In the genomic region with DNA sequence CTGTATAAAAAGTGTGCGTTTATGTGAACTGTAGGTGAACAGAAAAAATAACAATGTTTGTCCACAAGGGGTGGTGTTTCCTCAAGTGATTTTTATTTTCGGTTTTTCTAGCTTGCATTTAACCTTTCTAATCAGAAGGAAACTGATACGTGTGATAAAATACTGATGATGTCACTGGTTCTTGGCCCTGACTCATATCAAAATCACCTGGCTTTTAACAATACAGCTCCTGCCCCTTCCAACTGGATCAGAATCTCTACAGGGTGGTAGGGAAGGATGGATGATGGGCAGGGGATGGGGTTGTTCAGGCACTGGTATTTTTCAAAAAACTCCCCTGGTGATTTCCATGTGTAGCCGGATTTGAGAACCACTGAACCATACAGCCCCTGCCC, we compare ENCODE assay signal across 8 cellular contexts. TPM values are rescaled to one million over a fixed set of nuclear protein-coding genes. Genes with fewer than 3 reads are reported as not detected.
DNase-seq lines count a peak whose midpoint lies in the region; ATAC-seq, FAIRE-seq and TF ChIP-seq lines count a peak whose summit lies in the region.

No MANE protein-coding gene starts in this region.

- ATAC-seq in GM18870 (IDR thresholded peaks at IDR 0.05; ENCODE audit: unreplicated experiment) (peak; percentile 55), memory B cell (ENCODE audit: low read depth) (peak; percentile 89), GM18519 (IDR thresholded peaks at IDR 0.05; ENCODE audit: low FRiP score, unreplicated experiment) (no peak)

- H3K23ac ChIP-seq in mesenchymal stem cell (ENCODE audit: low read length in 2 of 2) = no peak overlapping the region

- H3K36me3 Mint-ChIP-seq in CD14-positive monocyte (peaks cover 0 to 3% of the 10 kb centered on the region in 2 donors), astrocyte (ENCODE audit: low read depth, unreplicated experiment) (no peaks in the 10 kb centered on the region), memory B cell (no peaks in the 10 kb centered on the region)

- H3K9me3 Mint-ChIP-seq in CD14-positive monocyte (peaks cover 0 to 3% (median 0%) of the 10 kb centered on the region in 7 donors), astrocyte (ENCODE audit: unreplicated experiment) (peaks cover 3% of the 10 kb centered on the region), memory B cell (no peaks in the 10 kb centered on the region)

- WGBS in mesenchymal stem cell = 45% methylated on average over 1 of the region's 4 CpGs

- in situ Hi-C loops in KBM-7 (cut with MboI; ENCODE audit: low pct_unique_long_range_greater_than_20kb, low sequenced_read_pairs) = no loop called here

- H3K27me3 Mint-ChIP-seq in CD14-positive monocyte (ENCODE audit: low read depth in 3 of 3) = peaks cover 3 to 7% (median 3%) of the 10 kb centered on the region in 3 donors
- H3K27me3 Mint-ChIP-seq in astrocyte (ENCODE audit: low read depth, unreplicated experiment) = peaks cover 12% of the 10 kb centered on the region
- peaks cover 4% of the 10 kb centered on the region for H3K27me3 Mint-ChIP-seq in memory B cell

- no peak overlapping the region for H3K18ac ChIP-seq in mesenchymal stem cell (ENCODE audit: low read depth in 1 of 2, low read length in 2 of 2)

- no peak overlapping the region for H2BK120ac ChIP-seq in mesenchymal stem cell (ENCODE audit: low read depth, low read length)

- H2AK5ac ChIP-seq in mesenchymal stem cell (ENCODE audit: low read length, severe bottlenecking) = no peak overlapping the region

- H3K79me1 ChIP-seq in mesenchymal stem cell (replicated peaks; ENCODE audit: low read length, poor library complexity, severe bottlenecking) = no peaks in the 10 kb centered on the region

- H4K20me1 ChIP-seq in astrocyte (ENCODE audit: insufficient read depth, low read length) = no peaks in the 10 kb centered on the region

- no peak overlapping the region for H4K8ac ChIP-seq in mesenchymal stem cell (ENCODE audit: low read length)

- H3K4me2 ChIP-seq in astrocyte (ENCODE audit: low read length) (peak overlapping the region; percentile 40), mesenchymal stem cell (ENCODE audit: low read length, poor library complexity, severe bottlenecking) (no peak overlapping the region)

- H3K27ac Mint-ChIP-seq in CD14-positive monocyte (no peak overlapping the region), astrocyte (ENCODE audit: unreplicated experiment) (no peak overlapping the region), memory B cell (no peak overlapping the region)

- no peaks in the 10 kb centered on the region for H3K9me3 ChIP-seq in astrocyte (ENCODE audit: insufficient read depth, low read depth, low read length)
- H3K9me3 ChIP-seq in mesenchymal stem cell (ENCODE audit: control insufficient read depth, low read length) = peaks cover 10% of the 10 kb centered on the region

- no peak overlapping the region for H3K4ac ChIP-seq in mesenchymal stem cell (ENCODE audit: low read depth in 1 of 2, low read length in 2 of 2)

- intact Hi-C loops in CD14-positive monocyte (cut with micrococcal nuclease) = loop anchor here (5.0 kb wide), 1 partner anchor 89 kb away; no protein-coding TSS in a partner anchor

- no peak overlapping the region for H3K14ac ChIP-seq in mesenchymal stem cell (ENCODE audit: low read length in 2 of 2)

- TF ChIP-seq CTCF in CD14-positive monocyte (IDR thresholded peaks at IDR 0.05) (peak; percentile 81), HL-60 (IDR thresholded peaks at IDR 0.05; ENCODE audit: insufficient read depth, low read length) (peak; percentile 46), astrocyte (IDR thresholded peaks at IDR 0.05; ENCODE audit: insufficient read depth, low read depth, low read length) (peak; percentile 48)

- H3K4me1 Mint-ChIP-seq in CD14-positive monocyte = peaks cover 46% of the 10 kb centered on the region
- H3K4me1 Mint-ChIP-seq in astrocyte (ENCODE audit: low read depth, unreplicated experiment) = peaks cover 2% of the 10 kb centered on the region
- H3K4me1 Mint-ChIP-seq in memory B cell = peaks cover 6% of the 10 kb centered on the region

- H3K9ac ChIP-seq in astrocyte (ENCODE audit: low read length) (no peak overlapping the region), mesenchymal stem cell (ENCODE audit: low read length) (no peak overlapping the region)

- no peak overlapping the region for H2BK12ac ChIP-seq in mesenchymal stem cell (ENCODE audit: low read length in 2 of 2)

- no peak overlapping the region for H4K91ac ChIP-seq in mesenchymal stem cell (ENCODE audit: low read length)

- H3K27ac ChIP-seq in HL-60 (replicated peaks) = no peak overlapping the region
- H3K27ac ChIP-seq in astrocyte (ENCODE audit: low read depth, low read length) = no peak overlapping the region
- no peak overlapping the region for H3K27ac ChIP-seq in mesenchymal stem cell (ENCODE audit: low read length, poor library complexity, severe bottlenecking)

- no peaks in the 10 kb centered on the region for H3K79me2 ChIP-seq in astrocyte (ENCODE audit: insufficient read depth, low read length)

- H2AFZ ChIP-seq in astrocyte (ENCODE audit: low read depth, low read length) = no peak overlapping the region
- H2AFZ ChIP-seq in mesenchymal stem cell (ENCODE audit: low read depth, low read length) = no peak overlapping the region

- DNase-seq in CD14-positive monocyte (ENCODE audit: low spot score) (no peak), HL-60 (ENCODE audit: low read depth in 1 of 2, low spot score in 1 of 2) (peak in 1 of 2 experiments; percentile 11), astrocyte (ENCODE audit: low read depth) (no peak), memory B cell (ENCODE audit: low spot score in 2 of 2) (peak in 1 of 2 donors; percentile 9), mesenchymal stem cell (no peak), KBM-7 (no peak)

- H3K4me1 ChIP-seq in astrocyte (ENCODE audit: insufficient read depth, low read length) (no peaks in the 10 kb centered on the region), mesenchymal stem cell (ENCODE audit: control insufficient read depth, insufficient read depth, low read depth, low read length) (no peaks in the 10 kb centered on the region)

- H3K36me3 ChIP-seq in astrocyte (ENCODE audit: insufficient read depth, low read length) (no peaks in the 10 kb centered on the region), mesenchymal stem cell (ENCODE audit: control insufficient read depth in 1 of 2, insufficient read depth in 2 of 2, low read depth in 1 of 2, low read length in 2 of 2) (no peaks in the 10 kb centered on the region)

- H3K4me3 ChIP-seq in HL-60 (replicated peaks; ENCODE audit: insufficient read depth, low read length) = no peak overlapping the region
- H3K4me3 ChIP-seq in astrocyte (ENCODE audit: insufficient read depth, low read depth, low read length) = no peak overlapping the region
- H3K4me3 ChIP-seq in mesenchymal stem cell (ENCODE audit: insufficient read depth in 1 of 2, low read depth in 1 of 2, low read length in 2 of 2) = no peak overlapping the region

- no peak overlapping the region for H2BK15ac ChIP-seq in mesenchymal stem cell (ENCODE audit: low read depth, poor library complexity, severe bottlenecking)

- peak overlapping the region in 1 of 2 donors; percentile 42 for H3K4me3 Mint-ChIP-seq in CD14-positive monocyte
- H3K4me3 Mint-ChIP-seq in astrocyte (ENCODE audit: unreplicated experiment) = no peak overlapping the region
- H3K4me3 Mint-ChIP-seq in memory B cell = peak overlapping the region; percentile 5

- H3K27me3 ChIP-seq in HL-60 (ENCODE audit: insufficient read depth, poor library complexity, severe bottlenecking) (no peaks in the 10 kb centered on the region), astrocyte (ENCODE audit: insufficient read depth, low read length) (no peaks in the 10 kb centered on the region), mesenchymal stem cell (ENCODE audit: control insufficient read depth in 1 of 2, insufficient read depth in 1 of 2, low read length in 2 of 2) (peaks cover 0 to 64% of the 10 kb centered on the region in 2 experiments)

- no peak overlapping the region for H2BK5ac ChIP-seq in mesenchymal stem cell (ENCODE audit: low read depth, low read length, poor library complexity, severe bottlenecking)

- no peak for FAIRE-seq in astrocyte (lab: Jason Lieb, UNC)

RNA-seq across cellular contexts. Expression of a gene that starts 10.9 kb away (rescaled TPM):
- not detected for polyA plus RNA-seq in CD14-positive monocyte
- not detected in 2 replicates for total RNA-seq in astrocyte
- under 0.01 TPM for polyA plus RNA-seq in mesenchymal stem cell (2013, experiment 1 of 2)
- polyA plus RNA-seq in mesenchymal stem cell (2013, experiment 2 of 2) = under 0.01 TPM

RNA-seq across cellular contexts. Expression of a gene that starts 39.7 kb away (rescaled TPM):
- polyA plus RNA-seq in CD14-positive monocyte = 100 to 1,000 TPM; 112 to 125 TPM
- 95.3 and 108 TPM in 2 replicates for total RNA-seq in astrocyte
- 144 TPM for polyA plus RNA-seq in mesenchymal stem cell (2013, experiment 1 of 2)
- 153 TPM for polyA plus RNA-seq in mesenchymal stem cell (2013, experiment 2 of 2)
